In the genomic region with DNA sequence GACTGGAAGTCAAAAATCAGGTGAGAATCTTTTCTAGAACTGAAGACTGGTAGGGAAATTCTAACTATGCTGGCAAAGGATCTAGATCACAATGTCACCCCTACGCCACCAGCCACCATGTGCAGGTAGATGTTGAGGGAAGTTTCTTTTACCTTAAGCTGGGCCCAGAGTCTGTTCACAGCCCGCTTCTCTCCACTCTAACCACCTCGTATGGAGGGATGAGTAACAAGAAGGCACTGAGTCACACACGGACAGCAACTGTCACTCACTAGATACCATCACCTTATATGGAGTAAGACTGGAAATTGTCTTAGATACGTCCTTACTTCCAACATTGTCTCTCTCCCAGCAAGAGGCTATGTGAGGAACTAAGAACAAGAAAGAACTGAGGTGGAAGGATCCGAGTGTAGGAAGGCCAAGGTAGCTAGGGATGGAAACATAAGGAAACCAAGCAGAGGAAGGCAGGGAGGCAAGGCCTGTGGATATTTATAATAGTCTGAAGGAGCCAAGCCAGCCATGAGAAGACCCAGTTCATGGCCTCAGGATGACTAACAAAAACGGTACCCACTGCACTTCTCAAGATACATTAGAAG, we compare ENCODE assay signal across 11 cellular contexts. TPM values are rescaled to one million over a fixed set of nuclear protein-coding genes. Genes with fewer than 3 reads are reported as not detected.
DNase-seq lines count a peak whose midpoint lies in the region; ATAC-seq, FAIRE-seq and TF ChIP-seq lines count a peak whose summit lies in the region.
"Had no signal": no experiment of that assay in that cellular context is flagged by ENCODE, and none has a peak within 500 bp of the region (broad histone marks: within the 10 kb centered on the region; RNA-seq: fewer than 3 reads in every experiment).

No MANE protein-coding gene starts in this region.

- H3K4me3 ChIP-seq in AG10803 (ENCODE audit: low read length) (no peak overlapping the region), bronchial epithelial cell (ENCODE audit: low read depth, low read length) (no peak overlapping the region), mesodermal cell (ENCODE audit: extremely low read depth, insufficient read depth, low read length, poor library complexity, severe bottlenecking) (no peak overlapping the region)
- H3K4me3 ChIP-seq: dorsolateral prefrontal cortex, PC-9 had no signal

- FAIRE-seq in bronchial epithelial cell (lab: Jason Lieb, UNC) = no peak

- H3K9me3 ChIP-seq in mesodermal cell (ENCODE audit: control insufficient read depth, low read length) = no peaks in the 10 kb centered on the region

- peak; percentile 77 for DNase-seq in AG10803 (ENCODE audit: low read depth)
- DNase-seq in HS-5 (ENCODE audit: low read depth) = peak; percentile 44
- peak; percentile 88 for DNase-seq in bronchial epithelial cell (ENCODE audit: low read depth)
- DNase-seq in NCI-H2029 (lab: John Stamatoyannopoulos, UW) = no peak
- no peak for DNase-seq in NCI-H69 (lab: John Stamatoyannopoulos, UW)
- DNase-seq in NCI-H1417 treated with DMSO at 0.1 percent for 48 hours (lab: John Stamatoyannopoulos, UW) = no peak
- DNase-seq: dorsolateral prefrontal cortex, MM.1S, PC-9 had no signal

- no peak for ATAC-seq in HG03025 (IDR thresholded peaks at IDR 0.05; ENCODE audit: low FRiP score, unreplicated experiment)

- H3K36me3 ChIP-seq in bronchial epithelial cell (ENCODE audit: control insufficient read depth, insufficient read depth, low read length) (peaks cover 8% of the 10 kb centered on the region), mesodermal cell (ENCODE audit: control insufficient read depth, insufficient read depth, low read length) (peaks cover 35% of the 10 kb centered on the region)

- 80% methylated on average over 1 to 2 of the region's 7 CpGs for WGBS in mesodermal cell (ENCODE audit: insufficient coverage in 2 of 2), 2 experiments

- peak overlapping the region; percentile 1 for H3K27ac ChIP-seq in mesodermal cell (ENCODE audit: low read depth, low read length, severe bottlenecking)
- H3K27ac ChIP-seq: PC-9 had no signal

- H3K27me3 ChIP-seq in bronchial epithelial cell (ENCODE audit: control insufficient read depth, insufficient read depth, low read length) = no peaks in the 10 kb centered on the region
- H3K27me3 ChIP-seq: dorsolateral prefrontal cortex had no signal

- no peak for TF ChIP-seq CTCF in AG10803 (conservative IDR thresholded peaks at IDR 0.05; ENCODE audit: low read length)
- no peak for TF ChIP-seq CTCF in bronchial epithelial cell (IDR thresholded peaks at IDR 0.05; ENCODE audit: insufficient read depth, low read length, severe bottlenecking)

- peaks cover 16% of the 10 kb centered on the region for H3K4me1 ChIP-seq in mesodermal cell (ENCODE audit: control insufficient read depth, insufficient read depth, low read length, poor library complexity, severe bottlenecking)

RNA-seq across cellular contexts. Expression of a gene that starts 15.4 kb away (rescaled TPM):
- under 0.01 TPM in 1 of 2 replicates, not detected in the other for total RNA-seq in bronchial epithelial cell
- 1.9 TPM for polyA plus RNA-seq in mesodermal cell (2013, experiment 1 of 2)
- 1.5 TPM for polyA plus RNA-seq in mesodermal cell (2013, experiment 2 of 2)

RNA-seq across cellular contexts. Expression of a gene that starts 20.6 kb away (rescaled TPM):
- 26.6 and 41.2 TPM in 2 replicates for total RNA-seq in bronchial epithelial cell
- polyA plus RNA-seq in mesodermal cell (2013, experiment 1 of 2) = 49.5 TPM
- 51.3 TPM for polyA plus RNA-seq in mesodermal cell (2013, experiment 2 of 2)

RNA-seq across cellular contexts. Expression of a gene that starts 26.9 kb away (rescaled TPM):
- total RNA-seq in bronchial epithelial cell = 34.8 and 63.6 TPM in 2 replicates
- polyA plus RNA-seq in mesodermal cell (2013, experiment 1 of 2) = 64.8 TPM
- polyA plus RNA-seq in mesodermal cell (2013, experiment 2 of 2) = 49.4 TPM

RNA-seq across cellular contexts. Expression of a gene that starts 30.8 kb away (rescaled TPM):
- 79.2 and 91.1 TPM in 2 replicates for total RNA-seq in bronchial epithelial cell
- polyA plus RNA-seq in mesodermal cell (2013, experiment 1 of 2) = 85.0 TPM
- polyA plus RNA-seq in mesodermal cell (2013, experiment 2 of 2) = 88.3 TPM

RNA-seq across cellular contexts. Expression of a gene that starts 58.5 kb away (rescaled TPM):
- 58.8 and 113 TPM in 2 replicates for total RNA-seq in bronchial epithelial cell
- 51.5 TPM for polyA plus RNA-seq in mesodermal cell (2013, experiment 1 of 2)
- polyA plus RNA-seq in mesodermal cell (2013, experiment 2 of 2) = 49.6 TPM

Comparison
In these comparisons a context has a peak if more than half of its experiments do, and no peak if none do; other contexts are left out.
1. DNase-seq: peak in AG10803 (single experiment), HS-5 (single experiment) and bronchial epithelial cell (single experiment); none in NCI-H2029 (single experiment), NCI-H69 (single experiment) and NCI-H1417 treated with DMSO at 0.1 percent for 48 hours (single experiment).